In genomic region chr1:176888471-176889032, GRCh38 we compare ENCODE assay signal across 22 cellular contexts.
"Had no signal": no experiment of that assay in that cellular context is flagged by ENCODE, and none has a peak within 500 bp of the region (broad histone marks: within the 10 kb centered on the region; RNA-seq: fewer than 3 reads in every experiment).

No MANE protein-coding gene starts in this region.

- H3K4me3 ChIP-seq: cardiac muscle cell, SJCRH30 had no signal

- H3K27ac ChIP-seq: brain microvascular endothelial cell, cardiac muscle cell, SJCRH30, VCaP had no signal

- DNase-seq: activated CD4-positive, alpha-beta T cell treated with anti-CD3 and anti-CD28 coated beads for 36 hours; activated CD8-positive, alpha-beta memory T cell treated with anti-CD3 and anti-CD28 coated beads, Interleukin-2, amount 50 U/mL, for 4 hours; activated CD8-positive, alpha-beta T cell treated with anti-CD3 and anti-CD28 coated beads for 36 hours; activated gamma-delta T cell treated with Interleukin-2 at 50 U/mL for 16 hours; activated naive CD4-positive, alpha-beta T cell treated with anti-CD3 and anti-CD28 coated beads, Interleukin-2, amount 10 ng/mL, durations not matched to agents 7 days and 5 days; activated naive CD8-positive, alpha-beta T cell treated with anti-CD3 and anti-CD28 coated beads for 36 hours; activated T-cell treated with anti-CD3 and anti-CD28 coated beads, Interleukin-2, amount 50 U/mL, for 72 hours; brain microvascular endothelial cell; KG1; NCI-H1048; NCI-H1436; NCI-H1694 treated with DMSO at 0.1 percent for 48 hours; NCI-H2029 treated with DMSO at 0.1 percent for 48 hours; NCI-H345; NCI-H510A; NCI-H526 treated with DMSO at 0.1 percent for 48 hours; NCI-H82; SJCRH30; SK-N-SH; T-helper 1 cell had no signal

- H3K4me1 ChIP-seq: SJCRH30 had no signal

- H3K36me3 ChIP-seq: brain microvascular endothelial cell, cardiac muscle cell, SJCRH30 had no signal

- H3K27me3 ChIP-seq: brain microvascular endothelial cell, cardiac muscle cell, SJCRH30 had no signal

- H3K9me3 ChIP-seq: SJCRH30, SK-N-SH had no signal
